In genomic region chr22:48084749-48085090, GRCh38 we compare ENCODE assay signal across 13 cellular contexts.
"Had no signal": no experiment of that assay in that cellular context is flagged by ENCODE, and none has a peak within 500 bp of the region (broad histone marks: within the 10 kb centered on the region; RNA-seq: fewer than 3 reads in every experiment).

No MANE protein-coding gene starts in this region.

- ATAC-seq: gastrocnemius medialis, heart left ventricle, left colon, lower lobe of right lung, sciatic nerve had no signal

- H3K36me3 ChIP-seq: gastrocnemius medialis, heart left ventricle, lower lobe of right lung, ovary had no signal

- DNase-seq: activated naive CD4-positive, alpha-beta T cell treated with Interleukin-2 at 50 U/mL for 16 hours; dermis blood vessel endothelial cell; gastrocnemius medialis; heart left ventricle; left colon; lower lobe of right lung; ovary; stimulated activated CD4-positive, alpha-beta T cell treated with anti-CD3 and anti-CD28 coated beads, Interleukin-1b, Interleukin-23, amount 100 ng/mL, for 48 hours had no signal

- H3K4me1 ChIP-seq: gastrocnemius medialis had no signal

- H3K27ac ChIP-seq: gastrocnemius medialis, heart left ventricle, lower lobe of right lung, ovary had no signal

- H3K4me3 Mint-ChIP-seq: activated CD4-positive, alpha-beta T cell treated with anti-CD3 and anti-CD28 coated beads, Interleukin-2, amount 10 ng/mL, durations not matched to agents 7 days and 5 days; endodermal cell; mesothelial cell of epicardium; neural crest cell had no signal

- H3K4me3 ChIP-seq: gastrocnemius medialis, heart left ventricle, lower lobe of right lung, ovary had no signal

- H3K27me3 ChIP-seq: gastrocnemius medialis, ovary had no signal

- H3K9me3 ChIP-seq: gastrocnemius medialis, heart left ventricle, lower lobe of right lung, ovary had no signal

- H3K36me3 Mint-ChIP-seq: mesothelial cell of epicardium had no signal

- H3K9me3 Mint-ChIP-seq: activated CD4-positive, alpha-beta T cell treated with anti-CD3 and anti-CD28 coated beads, Interleukin-2, amount 10 ng/mL, durations not matched to agents 7 days and 5 days; endodermal cell; mesothelial cell of epicardium; neural crest cell had no signal

- H3K27ac Mint-ChIP-seq: activated CD4-positive, alpha-beta T cell treated with anti-CD3 and anti-CD28 coated beads, Interleukin-2, amount 10 ng/mL, durations not matched to agents 7 days and 5 days; endodermal cell; mesothelial cell of epicardium had no signal
